ENCODE assay signal across 9 cellular contexts in the genomic region with DNA sequence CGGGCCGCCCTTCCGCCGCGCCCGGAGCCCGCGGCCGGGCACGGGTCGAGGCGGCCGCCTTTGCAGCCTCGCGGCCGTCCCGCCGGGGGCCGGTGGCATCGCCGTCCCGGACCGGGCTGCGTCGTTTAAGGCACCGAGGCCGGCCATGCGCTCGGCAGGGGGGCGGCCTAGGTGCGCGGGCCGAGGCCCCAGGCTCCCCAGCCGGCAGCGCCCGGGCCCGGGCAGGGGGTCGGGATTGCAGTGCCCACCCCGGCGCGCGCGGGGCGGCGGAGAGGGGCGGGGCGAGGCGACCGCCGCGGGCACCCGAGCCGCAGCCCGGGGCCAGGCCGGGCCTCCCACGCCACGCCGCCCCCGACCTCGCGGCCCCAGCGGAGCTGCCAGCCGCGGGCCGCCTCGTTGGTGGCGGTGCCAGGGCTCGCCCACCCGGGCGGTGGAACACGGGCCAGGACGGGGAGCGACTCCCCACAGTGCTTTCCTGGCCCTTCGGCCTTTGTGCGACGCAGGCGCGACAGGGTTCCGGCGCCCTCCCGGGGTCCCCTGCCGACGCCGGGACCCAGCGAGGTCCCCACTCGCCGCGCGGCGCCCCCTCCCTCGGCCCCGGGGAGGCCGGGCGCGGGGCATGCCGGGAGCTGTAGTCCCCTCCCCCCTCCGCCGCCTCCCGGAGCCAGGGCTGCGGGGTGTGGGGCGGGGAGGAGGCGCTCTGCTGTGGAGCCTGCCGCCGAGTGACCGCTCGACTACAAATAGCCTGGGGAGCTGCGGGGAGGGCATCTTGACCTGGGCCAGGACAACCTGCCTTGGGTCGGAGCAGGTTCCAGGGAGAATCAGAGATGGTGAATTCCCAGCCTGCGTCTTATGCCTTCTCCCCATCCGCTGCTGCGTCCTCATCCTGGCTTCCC. TPM values are rescaled to one million over a fixed set of nuclear protein-coding genes. Genes with fewer than 3 reads are reported as not detected.
DNase-seq lines count a peak whose midpoint lies in the region; ATAC-seq and TF ChIP-seq lines count a peak whose summit lies in the region.
"Had no signal": no experiment of that assay in that cellular context is flagged by ENCODE, and none has a peak within 500 bp of the region (broad histone marks: within the 10 kb centered on the region; RNA-seq: fewer than 3 reads in every experiment).

No MANE protein-coding gene starts in this region.

- H3K27me3 ChIP-seq in suprapubic skin: no peaks in the 10 kb centered on the region

- H3K4me1 ChIP-seq in suprapubic skin: peaks cover 39% of the 10 kb centered on the region

- H3K9me3 ChIP-seq in suprapubic skin: no peaks in the 10 kb centered on the region

- peak overlapping the region; percentile 82 for H3K4me3 ChIP-seq in suprapubic skin

- WGBS in suprapubic skin: 0% methylated on average over 13 of the region's 111 CpGs

- peak; percentile 35 for DNase-seq in COR-L47 (lab: John Stamatoyannopoulos, UW)
- DNase-seq in RKO (ENCODE audit: low spot score): peak; percentile 61
- peak; percentile 24 to 69 (median 43) for DNase-seq in activated naive CD4-positive, alpha-beta T cell (lab: John Stamatoyannopoulos, UW)
- peak; percentile 86 for DNase-seq in germinal center (ENCODE audit: low spot score)
- DNase-seq in nucleus accumbens (lab: John Stamatoyannopoulos, UW): peak; percentile 34 to 90 (median 76)
- peak; percentile 84 to 90 for DNase-seq in suprapubic skin (ENCODE audit: low spot score in 2 of 2)

- TF ChIP-seq POLR2A in suprapubic skin (IDR thresholded peaks at IDR 0.05): no peak

- peak overlapping the region; percentile 82 for H3K27ac ChIP-seq in suprapubic skin

- no peak for TF ChIP-seq EP300 in suprapubic skin (IDR thresholded peaks at IDR 0.05)

- ATAC-seq in GM19452 (IDR thresholded peaks at IDR 0.05; ENCODE audit: unreplicated experiment): peak; percentile 64
- peak; percentile 69 for ATAC-seq in HG03571 (IDR thresholded peaks at IDR 0.05; ENCODE audit: unreplicated experiment)

- no peak for TF ChIP-seq CTCF in suprapubic skin (IDR thresholded peaks at IDR 0.05)

- H3K36me3 ChIP-seq in suprapubic skin: peaks cover 31% of the 10 kb centered on the region

RNA-seq across cellular contexts. Expression of a gene that starts 0.8 kb away (rescaled TPM):
- total RNA-seq in suprapubic skin: 10 to 100 TPM; 54.3 to 65.6 (median 59.5) TPM

RNA-seq across cellular contexts. Expression of a gene that starts 16.9 kb away (rescaled TPM):
- 10 to 100 TPM; 22.4 to 93.3 (median 35.8) TPM for total RNA-seq in suprapubic skin

RNA-seq across cellular contexts. Expression of a gene that starts 39.3 kb away (rescaled TPM):
- 1 to 10 TPM in 3 of 4 donors, under 1 TPM in 1; 0.48 to 4.7 (median 1.9) TPM for total RNA-seq in suprapubic skin
- total RNA-seq: pulmonary artery endothelial cell had no signal

Comparison
In these comparisons a context has a peak if more than half of its experiments do, and no peak if none do; other contexts are left out.
1. Peak in every context shown above with its lines: DNase-seq, ATAC-seq, H3K4me3 ChIP-seq and H3K27ac ChIP-seq.
2. DNase-seq: peak in every context shown above with its lines; median percentile 87 in suprapubic skin; 86 in germinal center; 76 in nucleus accumbens; 61 in RKO; 43 in activated naive CD4-positive, alpha-beta T cell; 35 in COR-L47.